In genomic region chr1:235999259-235999925, GRCh38 we compare ENCODE assay signal across 8 cellular contexts.
DNase-seq lines count a peak whose midpoint lies in the region; ATAC-seq and TF ChIP-seq lines count a peak whose summit lies in the region.

No MANE protein-coding gene starts in this region.

- DNase-seq in RKO (ENCODE audit: low spot score) (peak; percentile 78), lower lobe of right lung (no peak), NCI-H1105 treated with DMSO at 0.1 percent for 48 hours (lab: John Stamatoyannopoulos, UW) (no peak), SJCRH30 (no peak)
- DNase-seq in activated naive CD4-positive, alpha-beta T cell treated with anti-CD3 and anti-CD28 coated beads, Interleukin-2, amount 50 U/mL, for 16 hours: peak; percentile 64
- peak; percentile 68 for DNase-seq in stimulated activated naive CD8-positive, alpha-beta T cell treated with anti-CD3 and anti-CD28 coated beads, Interleukin-15, Interleukin-2, amounts not matched to agents 100 U/mL and 50 U/mL, for 24 hours

- peak; percentile 48 for ATAC-seq in GM18499 (IDR thresholded peaks at IDR 0.05; ENCODE audit: insufficient read depth, unreplicated experiment)
- peak; percentile 83 for ATAC-seq in HG02678 (IDR thresholded peaks at IDR 0.05; ENCODE audit: unreplicated experiment)
- peak; percentile 67 to 82 for ATAC-seq in lower lobe of right lung
- ATAC-seq in stimulated activated naive CD8-positive, alpha-beta T cell treated with anti-CD3 and anti-CD28 coated beads, Interleukin-15, Interleukin-2, amounts not matched to agents 100 U/mL and 50 U/mL, for 24 hours: peak; percentile 88

- H3K4me1 ChIP-seq in lower lobe of right lung: peaks cover 25% of the 10 kb centered on the region
- H3K4me1 ChIP-seq in SJCRH30: no peaks in the 10 kb centered on the region; the same call in 1 of the 2 replicates

- TF ChIP-seq CTCF in lower lobe of right lung (IDR thresholded peaks at IDR 0.05): no peak

- H3K36me3 ChIP-seq in lower lobe of right lung: peaks cover 8% of the 10 kb centered on the region
- no peaks in the 10 kb centered on the region for H3K36me3 ChIP-seq in SJCRH30

- H3K9me3 ChIP-seq in lower lobe of right lung (no peaks in the 10 kb centered on the region), SJCRH30 (replicated peaks) (no peaks in the 10 kb centered on the region)

- peak overlapping the region; percentile 53 for H3K27ac ChIP-seq in lower lobe of right lung
- no peak overlapping the region for H3K27ac ChIP-seq in SJCRH30

- H3K27me3 ChIP-seq in lower lobe of right lung (ENCODE audit: low read depth) (no peaks in the 10 kb centered on the region), SJCRH30 (no peaks in the 10 kb centered on the region)

- intact Hi-C loops in lower lobe of right lung (cut with DNase I): no loop called here

- H3K4me3 ChIP-seq in lower lobe of right lung (no peak overlapping the region), SJCRH30 (no peak overlapping the region)

Comparison
In these comparisons a context has a peak if more than half of its experiments do, and no peak if none do; other contexts are left out.
1. DNase-seq: peak in RKO (single experiment), activated naive CD4-positive, alpha-beta T cell treated with anti-CD3 and anti-CD28 coated beads, Interleukin-2, amount 50 U/mL, for 16 hours (single experiment) and stimulated activated naive CD8-positive, alpha-beta T cell treated with anti-CD3 and anti-CD28 coated beads, Interleukin-15, Interleukin-2, amounts not matched to agents 100 U/mL and 50 U/mL, for 24 hours (single experiment); none in lower lobe of right lung (single experiment), NCI-H1105 treated with DMSO at 0.1 percent for 48 hours (single experiment) and SJCRH30 (0 of 2).
2. Peak in every context shown above with its lines, with median percentiles within 50 percentile points of each other: ATAC-seq.